Comparison of ENCODE assay signal across 17 cellular contexts in genomic region chr7:20287317-20287716, GRCh38. TPM values are rescaled to one million over a fixed set of nuclear protein-coding genes. Genes with fewer than 3 reads are reported as not detected.
DNase-seq lines count a peak whose midpoint lies in the region; ATAC-seq, FAIRE-seq and TF ChIP-seq lines count a peak whose summit lies in the region.
"Had no signal": no experiment of that assay in that cellular context is flagged by ENCODE, and none has a peak within 500 bp of the region (broad histone marks: within the 10 kb centered on the region; RNA-seq: fewer than 3 reads in every experiment).

No MANE protein-coding gene starts in this region.

- no peak overlapping the region for H2AK5ac ChIP-seq in neuronal stem cell (ENCODE audit: low read depth, low read length)

- intact Hi-C loops in pancreas (cut with DNase I): no loop called here
- intact Hi-C loops in spleen (cut with DNase I; ENCODE audit: low total_unique reads): no loop called here
- intact Hi-C loops in right cardiac atrium (cut with DNase I): no loop called here
- intact Hi-C loops in esophagus muscularis mucosa (cut with DNase I): no loop called here

- WGBS in pancreas, 2 donors: 28 to 42% methylated on average over 2 of the region's 2 CpGs
- WGBS in neuronal stem cell (ENCODE audit: extremely low coverage in 2 of 2, insufficient read length in 2 of 2, insufficient replicate concordance in 1 of 2), 2 donors: no CpG with 5 or more reads among the region's 2 CpGs
- 84 to 95% (median 92%) methylated on average over 2 of the region's 2 CpGs for WGBS in spleen, 5 donors
- 93% methylated on average over 2 of the region's 2 CpGs for WGBS in right cardiac atrium
- WGBS in esophagus muscularis mucosa: 94% methylated on average over 2 of the region's 2 CpGs

- no peak overlapping the region for H3K4me2 ChIP-seq in neuronal stem cell (ENCODE audit: insufficient read depth, low read length, poor library complexity, severe bottlenecking)

- no peak overlapping the region for H2BK120ac ChIP-seq in neuronal stem cell (ENCODE audit: low read depth, low read length)

- H3K9me3 ChIP-seq in pancreas (no peaks in the 10 kb centered on the region), neuronal stem cell (replicated peaks in 1 of 2; ENCODE audit: control insufficient read depth in 2 of 2, insufficient read depth in 1 of 2, low read depth in 1 of 2, low read length in 2 of 2) (no peaks in the 10 kb centered on the region), spleen (no peaks in the 10 kb centered on the region), right cardiac atrium (ENCODE audit: control insufficient read depth, low read length) (peaks cover 1% of the 10 kb centered on the region), esophagus muscularis mucosa (no peaks in the 10 kb centered on the region)
- H3K9me3 ChIP-seq: body of pancreas, heart left ventricle, transverse colon had no signal

- H3K14ac ChIP-seq in neuronal stem cell (ENCODE audit: low read length): no peak overlapping the region

- H3K4me3 ChIP-seq in pancreas (no peak overlapping the region), neuronal stem cell (ENCODE audit: low read length in 2 of 2) (no peak overlapping the region), spleen (no peak overlapping the region), right cardiac atrium (ENCODE audit: low read length) (no peak overlapping the region), esophagus muscularis mucosa (no peak overlapping the region)
- H3K4me3 ChIP-seq: body of pancreas, heart left ventricle, transverse colon had no signal

- H3K79me1 ChIP-seq in neuronal stem cell (ENCODE audit: low read depth, low read length): no peaks in the 10 kb centered on the region

- H3K4me1 ChIP-seq in pancreas: no peaks in the 10 kb centered on the region
- no peaks in the 10 kb centered on the region for H3K4me1 ChIP-seq in neuronal stem cell (ENCODE audit: control insufficient read depth in 2 of 2, insufficient read depth in 1 of 2, low read depth in 1 of 2, low read length in 2 of 2)
- H3K4me1 ChIP-seq in spleen: no peaks in the 10 kb centered on the region
- H3K4me1 ChIP-seq in right cardiac atrium (ENCODE audit: control insufficient read depth, insufficient read depth, low read length): no peaks in the 10 kb centered on the region
- H3K4me1 ChIP-seq in esophagus muscularis mucosa: no peaks in the 10 kb centered on the region
- H3K4me1 ChIP-seq: heart left ventricle had no signal

- H3K9ac ChIP-seq in neuronal stem cell (ENCODE audit: low read depth, low read length, poor library complexity): no peak overlapping the region

- no peak overlapping the region for H2BK5ac ChIP-seq in neuronal stem cell (ENCODE audit: low read length)

- FAIRE-seq in pancreas (lab: Jason Lieb, UNC): peak; percentile 29

- ATAC-seq in GM19043 (IDR thresholded peaks at IDR 0.05; ENCODE audit: low read depth, unreplicated experiment): peak; percentile 46
- peak; percentile 51 for ATAC-seq in HG02678 (IDR thresholded peaks at IDR 0.05; ENCODE audit: unreplicated experiment)
- ATAC-seq in pancreas: peak in 2 of 4 donors; percentile 26 to 42
- ATAC-seq in right cardiac atrium: no peak
- ATAC-seq: body of pancreas, heart left ventricle, Panc1 had no signal

- H2BK12ac ChIP-seq in neuronal stem cell (ENCODE audit: low read length): no peak overlapping the region

- H3K18ac ChIP-seq in neuronal stem cell (ENCODE audit: low read length): no peak overlapping the region

- no peak overlapping the region for H3K4ac ChIP-seq in neuronal stem cell (ENCODE audit: low read length)

- no peak for TF ChIP-seq CTCF in pancreas (IDR thresholded peaks at IDR 0.05)
- TF ChIP-seq CTCF in spleen (IDR thresholded peaks at IDR 0.05 in 8 of 11, conservative IDR thresholded peaks at IDR 0.05 in 3 of 11): no peak
- TF ChIP-seq CTCF in esophagus muscularis mucosa (IDR thresholded peaks at IDR 0.05): no peak

- no peak overlapping the region for H2BK15ac ChIP-seq in neuronal stem cell (ENCODE audit: low read length)

- TF ChIP-seq POLR2A in spleen (IDR thresholded peaks at IDR 0.05) (no peak), esophagus muscularis mucosa (IDR thresholded peaks at IDR 0.05; ENCODE audit: low read depth) (no peak)

- DNase-seq in HT-29 (ENCODE audit: low spot score): peak; percentile 55
- DNase-seq in pancreas: no peak
- DNase-seq in neuronal stem cell (ENCODE audit: low spot score): no peak
- DNase-seq in spleen: no peak
- no peak for DNase-seq in right cardiac atrium
- DNase-seq in esophagus muscularis mucosa (ENCODE audit: extremely low spot score): no peak
- DNase-seq: activated CD4-positive, alpha-beta T cell treated with anti-CD3 and anti-CD28 coated beads, Interleukin-2, amount 50 U/mL, for 1 hour; body of pancreas; DMS 273 treated with DMSO at 0.1 percent for 48 hours; heart left ventricle; islet precursor cell; stimulated activated CD4-positive, alpha-beta T cell treated with anti-CD3 and anti-CD28 coated beads, Interleukin-15, amount 100 ng/mL, for 24 hours; stimulated activated naive CD4-positive, alpha-beta T cell treated with Interleukin-2 at 50 U/mL for 16 hours; transverse colon had no signal

- H3K27me3 ChIP-seq in pancreas (no peaks in the 10 kb centered on the region), neuronal stem cell (ENCODE audit: control insufficient read depth in 3 of 3, insufficient read depth in 3 of 3, low read depth in 1 of 3, low read length in 3 of 3) (no peaks in the 10 kb centered on the region), spleen (replicated peaks in 1 of 7) (no peaks in the 10 kb centered on the region), right cardiac atrium (ENCODE audit: control insufficient read depth, insufficient read depth) (no peaks in the 10 kb centered on the region), esophagus muscularis mucosa (no peaks in the 10 kb centered on the region)
- H3K27me3 ChIP-seq: body of pancreas, heart left ventricle, transverse colon had no signal

- no peak overlapping the region for H3K23ac ChIP-seq in neuronal stem cell (ENCODE audit: low read depth, low read length, poor library complexity)

- H4K91ac ChIP-seq in neuronal stem cell (ENCODE audit: low read depth, low read length, poor library complexity): no peak overlapping the region

- no peak overlapping the region for H2AFZ ChIP-seq in neuronal stem cell (ENCODE audit: low read length)

- no peak for TF ChIP-seq EP300 in esophagus muscularis mucosa (IDR thresholded peaks at IDR 0.05)

- no peak overlapping the region for H3K27ac ChIP-seq in pancreas
- H3K27ac ChIP-seq in neuronal stem cell (replicated peaks; ENCODE audit: low read length): no peak overlapping the region
- no peak overlapping the region for H3K27ac ChIP-seq in spleen
- H3K27ac ChIP-seq in right cardiac atrium (ENCODE audit: low read length): no peak overlapping the region
- no peak overlapping the region for H3K27ac ChIP-seq in esophagus muscularis mucosa (replicated peaks in 1 of 4)
- H3K27ac ChIP-seq: body of pancreas, heart left ventricle, transverse colon had no signal

- no peaks in the 10 kb centered on the region for H3K36me3 ChIP-seq in pancreas
- H3K36me3 ChIP-seq in neuronal stem cell (replicated peaks in 1 of 2; ENCODE audit: control insufficient read depth in 2 of 2, insufficient read depth in 2 of 2, low read length in 2 of 2): no peaks in the 10 kb centered on the region
- H3K36me3 ChIP-seq in spleen: no peaks in the 10 kb centered on the region
- no peaks in the 10 kb centered on the region for H3K36me3 ChIP-seq in esophagus muscularis mucosa
- H3K36me3 ChIP-seq: heart left ventricle, transverse colon had no signal

- H4K8ac ChIP-seq in neuronal stem cell (ENCODE audit: low read depth, low read length): no peak overlapping the region

RNA-seq across cellular contexts. Expression of gene ITGB8, which starts 43.4 kb away (rescaled TPM):
- 24.4 and 25.4 TPM in 2 replicates for total RNA-seq in HT-29 (2014; rRNA removed; shearing (Covaris generic))
- 10 to 100 TPM; 10.3 to 39.8 (median 14.3) TPM for total RNA-seq in pancreas
- polyA plus RNA-seq in pancreas: 1 to 10 TPM; 3.9 to 6.0 TPM
- 3.4 TPM for polyA plus RNA-seq in neuronal stem cell (2013, experiment 1 of 2)
- 3.7 TPM for polyA plus RNA-seq in neuronal stem cell (2013, experiment 2 of 2)
- total RNA-seq in spleen: 1 to 10 TPM in 1 of 7 donors, under 1 TPM in 6; 0.11 to 1.0 (median 0.38) TPM
- polyA plus RNA-seq in spleen: 1 to 10 TPM in 1 of 3 donors, under 1 TPM in 2; 0.11 to 1.1 (median 0.18) TPM
- 1 to 10 TPM; 3.6 to 5.1 (median 4.3) TPM for total RNA-seq in right cardiac atrium
- 2.1 TPM for polyA plus RNA-seq in right cardiac atrium
- 10 to 100 TPM; 19.5 to 30.4 (median 21.5) TPM for total RNA-seq in esophagus muscularis mucosa

Comparison
In these comparisons a context has a peak if more than half of its experiments do, and no peak if none do; other contexts are left out.
1. ATAC-seq: peak in GM19043 (single experiment) and HG02678 (single experiment); none in right cardiac atrium (0 of 2).